Comparison of ENCODE assay signal across 9 cellular contexts in genomic region chr4:1285790-1286553, GRCh38. TPM values are rescaled to one million over a fixed set of nuclear protein-coding genes. Genes with fewer than 3 reads are reported as not detected.
A peak's percentile ranks its signal among the peaks of the same experiment; 100 is the strongest.
DNase-seq lines count a peak whose midpoint lies in the region; ATAC-seq, FAIRE-seq and TF ChIP-seq lines count a peak whose summit lies in the region.
"Had no signal": no experiment of that assay in that cellular context is flagged by ENCODE, and none has a peak within 500 bp of the region (broad histone marks: within the 10 kb centered on the region; RNA-seq: fewer than 3 reads in every experiment).

No MANE protein-coding gene starts in this region.

- dilution Hi-C loops in keratinocyte (cut with MboI; ENCODE audit: extremely low pct_ligation_motif_present, low sequenced_read_pairs): no loop called here

- H3K9me3 Mint-ChIP-seq in CD4-positive, CD25-positive, alpha-beta regulatory T cell: peaks cover 0 to 1% (median 0%) of the 10 kb centered on the region in 7 donors
- H3K9me3 Mint-ChIP-seq in activated CD4-positive, alpha-beta T cell treated with anti-CD3 and anti-CD28 coated beads, Interleukin-2, amount 10 ng/mL, durations not matched to agents 7 days and 5 days: peaks cover 14% of the 10 kb centered on the region

- peak overlapping the region in 3 of 4 donors; percentile 21 to 69 (median 58) for H3K4me3 Mint-ChIP-seq in CD4-positive, CD25-positive, alpha-beta regulatory T cell
- no peak overlapping the region for H3K4me3 Mint-ChIP-seq in activated CD4-positive, alpha-beta T cell treated with anti-CD3 and anti-CD28 coated beads, Interleukin-2, amount 10 ng/mL, durations not matched to agents 7 days and 5 days

- POLR2A ChIA-PET in activated CD4-positive, alpha-beta T cell treated with anti-CD3 and anti-CD28 coated beads, Interleukin-2, amount 10 ng/mL, durations not matched to agents 7 days and 5 days (lab: Charles Lee): no interaction called here

- TF ChIP-seq CTCF in HFF-Myc (IDR thresholded peaks at IDR 0.05; ENCODE audit: low read depth, low read length, missing control alignments) (peak; percentile 18), keratinocyte (optimal IDR thresholded peaks at IDR 0.05 in 1 of 3, IDR thresholded peaks at IDR 0.05 in 1 of 3, conservative IDR thresholded peaks at IDR 0.05 in 1 of 3; ENCODE audit: extremely low read depth in 1 of 3, insufficient read depth in 2 of 3, low read length in 3 of 3) (peak in 2 of 3 experiments; percentile 14 to 22), stomach (IDR thresholded peaks at IDR 0.05) (no peak)

- H3K4me2 ChIP-seq in keratinocyte (ENCODE audit: control insufficient read depth, extremely low read depth, insufficient read depth, low read depth, low read length): no peak overlapping the region

- peaks cover 7% of the 10 kb centered on the region for H3K27me3 Mint-ChIP-seq in CD4-positive, CD25-positive, alpha-beta regulatory T cell
- no peaks in the 10 kb centered on the region for H3K27me3 Mint-ChIP-seq in activated CD4-positive, alpha-beta T cell treated with anti-CD3 and anti-CD28 coated beads, Interleukin-2, amount 10 ng/mL, durations not matched to agents 7 days and 5 days

- no peaks in the 10 kb centered on the region for H4K20me1 ChIP-seq in keratinocyte (ENCODE audit: control insufficient read depth, extremely low read depth, insufficient read depth, low read length)

- H3K36me3 Mint-ChIP-seq in CD4-positive, CD25-positive, alpha-beta regulatory T cell: no peaks in the 10 kb centered on the region
- peaks cover 4% of the 10 kb centered on the region for H3K36me3 Mint-ChIP-seq in activated CD4-positive, alpha-beta T cell treated with anti-CD3 and anti-CD28 coated beads, Interleukin-2, amount 10 ng/mL, durations not matched to agents 7 days and 5 days (ENCODE audit: low read depth)

- no peaks in the 10 kb centered on the region for H3K9me1 ChIP-seq in keratinocyte (ENCODE audit: control insufficient read depth, extremely low read depth, insufficient read depth, low read length)

- WGBS in stomach, 5 donors: 78 to 93% (median 82%) methylated on average over 13 to 21 of the region's 21 CpGs

- no peaks in the 10 kb centered on the region for H3K27me3 ChIP-seq in CD4-positive, CD25-positive, alpha-beta regulatory T cell (ENCODE audit: control insufficient read depth, insufficient read depth, low read length)
- H3K27me3 ChIP-seq in keratinocyte (ENCODE audit: control insufficient read depth, extremely low read depth, insufficient read depth, low read length): no peaks in the 10 kb centered on the region
- H3K27me3 ChIP-seq in stomach: no peaks in the 10 kb centered on the region

- H3K9ac ChIP-seq in keratinocyte (ENCODE audit: control insufficient read depth, extremely low read depth, insufficient read depth, low read length): no peak overlapping the region

- H3K9me3 ChIP-seq in CD4-positive, CD25-positive, alpha-beta regulatory T cell (ENCODE audit: control insufficient read depth in 2 of 2, low read length in 2 of 2): no peaks in the 10 kb centered on the region
- no peaks in the 10 kb centered on the region for H3K9me3 ChIP-seq in keratinocyte (ENCODE audit: control insufficient read depth, low read depth, low read length)
- H3K9me3 ChIP-seq in stomach: no peaks in the 10 kb centered on the region

- DNase-seq in CD4-positive, CD25-positive, alpha-beta regulatory T cell: peak in 2 of 3 donors; percentile 41 to 50
- DNase-seq in HFF-Myc (ENCODE audit: extremely low read depth, low read depth) (no peak), keratinocyte (ENCODE audit: low read depth, low spot score) (no peak), stomach (no peak), hepatic stellate cell (ENCODE audit: low spot score) (no peak), SW 1271 (lab: John Stamatoyannopoulos, UW) (no peak), DMS153 treated with DMSO at 0.1 percent for 48 hours (lab: John Stamatoyannopoulos, UW; ENCODE audit: unreplicated experiment) (no peak)
- DNase-seq in activated CD4-positive, alpha-beta T cell treated with anti-CD3 and anti-CD28 coated beads, Interleukin-2, amount 10 ng/mL, durations not matched to agents 7 days and 5 days: peak; percentile 55
- DNase-seq: NCI-H1092 treated with DMSO at 0.1 percent for 48 hours had no signal

- H3K4me1 Mint-ChIP-seq in CD4-positive, CD25-positive, alpha-beta regulatory T cell: peaks cover 2 to 15% (median 4%) of the 10 kb centered on the region in 4 donors
- H3K4me1 Mint-ChIP-seq in activated CD4-positive, alpha-beta T cell treated with anti-CD3 and anti-CD28 coated beads, Interleukin-2, amount 10 ng/mL, durations not matched to agents 7 days and 5 days: peaks cover 12% of the 10 kb centered on the region

- H3K27ac ChIP-seq in CD4-positive, CD25-positive, alpha-beta regulatory T cell (ENCODE audit: insufficient read depth, low read length, poor library complexity, severe bottlenecking): no peak overlapping the region
- no peak overlapping the region for H3K27ac ChIP-seq in keratinocyte (ENCODE audit: control insufficient read depth, insufficient read depth, low read length)
- H3K27ac ChIP-seq in stomach: no peak overlapping the region

- no peaks in the 10 kb centered on the region for H3K36me3 ChIP-seq in CD4-positive, CD25-positive, alpha-beta regulatory T cell (ENCODE audit: control insufficient read depth, insufficient read depth, low read length)
- H3K36me3 ChIP-seq in keratinocyte (ENCODE audit: control insufficient read depth in 2 of 2, extremely low read depth in 1 of 2, insufficient read depth in 2 of 2, low read length in 2 of 2) (no peaks in the 10 kb centered on the region), stomach (no peaks in the 10 kb centered on the region)

- no peak for ATAC-seq in CD4-positive, CD25-positive, alpha-beta regulatory T cell (ENCODE audit: low read depth in 2 of 2)

- no peak overlapping the region for H3K4me3 ChIP-seq in CD4-positive, CD25-positive, alpha-beta regulatory T cell (ENCODE audit: low read depth, low read length)
- H3K4me3 ChIP-seq in HFF-Myc (replicated peaks; ENCODE audit: low read depth, low read length) (no peak overlapping the region), keratinocyte (ENCODE audit: control insufficient read depth in 2 of 3, extremely low read depth in 1 of 3, insufficient read depth in 2 of 3, low read depth in 1 of 3, low read length in 3 of 3) (no peak overlapping the region), stomach (no peak overlapping the region)

- H3K27ac Mint-ChIP-seq in CD4-positive, CD25-positive, alpha-beta regulatory T cell: peak overlapping the region in 1 of 3 donors; percentile 52
- no peak overlapping the region for H3K27ac Mint-ChIP-seq in activated CD4-positive, alpha-beta T cell treated with anti-CD3 and anti-CD28 coated beads, Interleukin-2, amount 10 ng/mL, durations not matched to agents 7 days and 5 days

- FAIRE-seq in keratinocyte (lab: Jason Lieb, UNC): no peak

- no peak for TF ChIP-seq EP300 in stomach (IDR thresholded peaks at IDR 0.05)

- TF ChIP-seq POLR2A in stomach (IDR thresholded peaks at IDR 0.05): no peak

- H3K4me1 ChIP-seq in CD4-positive, CD25-positive, alpha-beta regulatory T cell (ENCODE audit: control insufficient read depth, insufficient read depth, low read length, poor library complexity, severe bottlenecking): peaks cover 16% of the 10 kb centered on the region
- H3K4me1 ChIP-seq in keratinocyte (ENCODE audit: control insufficient read depth, extremely low read depth, insufficient read depth, low read length) (peaks cover 8% of the 10 kb centered on the region), stomach (peaks cover 11 to 16% (median 14%) of the 10 kb centered on the region in 4 donors)

- intact Hi-C loops in stomach (cut with DNase I; ENCODE audit: low total_unique reads): no loop called here

- CTCF ChIA-PET in activated CD4-positive, alpha-beta T cell treated with anti-CD3 and anti-CD28 coated beads, Interleukin-2, amount 10 ng/mL, durations not matched to agents 7 days and 5 days (lab: Charles Lee): interaction anchor here (1.4 to 2.6 kb wide), 3 partner anchors 18 to 42 kb away, joined by 4 to 11 read pairs (median 10); no protein-coding TSS in a partner anchor

- peaks cover 13% of the 10 kb centered on the region for H3K79me2 ChIP-seq in keratinocyte (ENCODE audit: control insufficient read depth, insufficient read depth, low read length)

- no peak overlapping the region for H2AFZ ChIP-seq in keratinocyte (ENCODE audit: control insufficient read depth, low read length)

RNA-seq across cellular contexts. Expression of gene MAEA, which starts 3.7 kb away (rescaled TPM):
- total RNA-seq in CD4-positive, CD25-positive, alpha-beta regulatory T cell: 77.7 TPM
- 10 to 100 TPM; 61.2 to 76.2 (median 66.2) TPM for polyA plus RNA-seq in CD4-positive, CD25-positive, alpha-beta regulatory T cell
- 10 to 100 TPM; 63.8 to 69.0 TPM for total RNA-seq in activated CD4-positive, alpha-beta T cell treated with anti-CD3 and anti-CD28 coated beads, Interleukin-2, amount 10 ng/mL, durations not matched to agents 7 days and 5 days
- polyA plus RNA-seq in keratinocyte: 89.7 to 106 TPM (median 106 TPM) in 3 replicates
- 73.2 TPM for polyA plus RNA-seq in keratinocyte (2011; ENCODE audit: low read depth)
- polyA plus RNA-seq in keratinocyte (2011; cell fraction: cytosol; rRNA removed): 61.8 and 93.8 TPM in 2 replicates
- polyA plus RNA-seq in keratinocyte (2011; cell fraction: nucleus; rRNA removed): 139 and 153 TPM in 2 replicates
- polyA plus RNA-seq in keratinocyte (2012; ENCODE audit: low replicate concordance): 47.3 and 90.6 TPM in 2 replicates
- polyA minus RNA-seq in keratinocyte: 54.2 to 174 TPM (median 60.2 TPM) in 3 replicates
- 148 TPM for polyA minus RNA-seq in keratinocyte (2011; cell fraction: cytosol; rRNA and poly(A)+ RNA removed)
- 90.4 and 91.3 TPM in 2 replicates for polyA minus RNA-seq in keratinocyte (2011; cell fraction: nucleus; rRNA and poly(A)+ RNA removed)
- total RNA-seq in stomach: 100 to 1,000 TPM in 3 of 5 donors, 10 to 100 TPM in 2; 34.0 to 295 (median 103) TPM
- 10 to 100 TPM; 42.3 to 48.4 (median 42.8) TPM for polyA plus RNA-seq in stomach

RNA-seq across cellular contexts. Expression of gene CTBP1, which starts 37.0 kb away (rescaled TPM):
- total RNA-seq in CD4-positive, CD25-positive, alpha-beta regulatory T cell: 198 TPM
- polyA plus RNA-seq in CD4-positive, CD25-positive, alpha-beta regulatory T cell: 10 to 100 TPM; 32.4 to 82.8 (median 52.0) TPM
- 100 to 1,000 TPM; 223 to 242 TPM for total RNA-seq in activated CD4-positive, alpha-beta T cell treated with anti-CD3 and anti-CD28 coated beads, Interleukin-2, amount 10 ng/mL, durations not matched to agents 7 days and 5 days
- polyA plus RNA-seq in keratinocyte (46.9 to 74.5 TPM (median 71.9 TPM) in 3 replicates), stomach (10 to 100 TPM; 72.7 to 90.4 (median 83.5) TPM)
- polyA plus RNA-seq in keratinocyte (2011; ENCODE audit: low read depth): 40.9 TPM
- 41.4 and 91.5 TPM in 2 replicates for polyA plus RNA-seq in keratinocyte (2011; cell fraction: cytosol; rRNA removed)
- polyA plus RNA-seq in keratinocyte (2011; cell fraction: nucleus; rRNA removed): 79.7 and 151 TPM in 2 replicates
- polyA plus RNA-seq in keratinocyte (2012; ENCODE audit: low replicate concordance): 65.1 and 86.5 TPM in 2 replicates
- 70.2 to 117 TPM (median 93.3 TPM) in 3 replicates for polyA minus RNA-seq in keratinocyte
- polyA minus RNA-seq in keratinocyte (2011; cell fraction: cytosol; rRNA and poly(A)+ RNA removed): 250 TPM
- 68.6 and 73.2 TPM in 2 replicates for polyA minus RNA-seq in keratinocyte (2011; cell fraction: nucleus; rRNA and poly(A)+ RNA removed)
- 100 to 1,000 TPM in 3 of 5 donors, 10 to 100 TPM in 2; 85.0 to 415 (median 227) TPM for total RNA-seq in stomach

Comparison
In these comparisons a context has a peak if more than half of its experiments do, and no peak if none do; other contexts are left out.
1. DNase-seq: peak in CD4-positive, CD25-positive, alpha-beta regulatory T cell (2 of 3) and activated CD4-positive, alpha-beta T cell treated with anti-CD3 and anti-CD28 coated beads, Interleukin-2, amount 10 ng/mL, durations not matched to agents 7 days and 5 days (single experiment); none in HFF-Myc (single experiment), keratinocyte (single experiment), stomach (single experiment), hepatic stellate cell (single experiment), SW 1271 (0 of 2) and DMS153 treated with DMSO at 0.1 percent for 48 hours (single experiment).
2. CTCF ChIP-seq: peak in HFF-Myc (single experiment) and keratinocyte (2 of 3); none in stomach (0 of 7).